ENCODE assay signal across 1 cellular context in the genomic region with DNA sequence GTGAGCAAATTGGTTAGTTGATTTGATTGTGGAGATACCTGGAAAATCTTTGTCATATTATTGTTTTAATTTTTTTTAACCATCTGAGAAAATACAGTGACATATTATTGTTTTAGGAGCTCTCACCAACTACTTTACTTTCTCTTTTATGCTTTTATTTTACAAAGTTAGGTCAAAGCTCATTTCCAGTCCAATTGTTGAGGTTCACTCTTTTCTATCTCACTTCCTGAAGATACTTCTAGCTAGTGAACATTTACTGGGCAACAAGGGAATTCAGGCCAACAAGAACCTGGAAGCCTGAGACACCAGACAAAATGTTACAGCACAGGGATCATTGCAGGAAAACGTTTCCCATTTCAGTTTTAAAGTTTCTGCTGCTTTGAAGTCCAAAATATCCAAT.
TF ChIP-seq lines count a peak whose summit lies in the region.

No MANE protein-coding gene starts in this region.

TF ChIP-seq in endothelial cell of umbilical vein, 7 proteins besides CTCF, POLR2A, EP300 and RAD21:
- TF ChIP-seq JUN (IDR thresholded peaks at IDR 0.05; ENCODE audit: borderline replicate concordance, insufficient read depth, insufficient read length, low read depth) = no peak
- TF ChIP-seq GATA2 (IDR thresholded peaks at IDR 0.05; ENCODE audit: insufficient read depth, insufficient read length, low read depth, low read length) = no peak
- no peak for TF ChIP-seq EZH2 (IDR thresholded peaks at IDR 0.05; ENCODE audit: borderline replicate concordance, low read depth, low read length, severe bottlenecking)
- TF ChIP-seq MYC (IDR thresholded peaks at IDR 0.05; ENCODE audit: low read depth, low read length) = no peak
- no peak for TF ChIP-seq POLR2AphosphoS5 (IDR thresholded peaks at IDR 0.05; ENCODE audit: insufficient read depth, low read depth, low read length)
